ENCODE assay signal across 2 cellular contexts in the genomic region with DNA sequence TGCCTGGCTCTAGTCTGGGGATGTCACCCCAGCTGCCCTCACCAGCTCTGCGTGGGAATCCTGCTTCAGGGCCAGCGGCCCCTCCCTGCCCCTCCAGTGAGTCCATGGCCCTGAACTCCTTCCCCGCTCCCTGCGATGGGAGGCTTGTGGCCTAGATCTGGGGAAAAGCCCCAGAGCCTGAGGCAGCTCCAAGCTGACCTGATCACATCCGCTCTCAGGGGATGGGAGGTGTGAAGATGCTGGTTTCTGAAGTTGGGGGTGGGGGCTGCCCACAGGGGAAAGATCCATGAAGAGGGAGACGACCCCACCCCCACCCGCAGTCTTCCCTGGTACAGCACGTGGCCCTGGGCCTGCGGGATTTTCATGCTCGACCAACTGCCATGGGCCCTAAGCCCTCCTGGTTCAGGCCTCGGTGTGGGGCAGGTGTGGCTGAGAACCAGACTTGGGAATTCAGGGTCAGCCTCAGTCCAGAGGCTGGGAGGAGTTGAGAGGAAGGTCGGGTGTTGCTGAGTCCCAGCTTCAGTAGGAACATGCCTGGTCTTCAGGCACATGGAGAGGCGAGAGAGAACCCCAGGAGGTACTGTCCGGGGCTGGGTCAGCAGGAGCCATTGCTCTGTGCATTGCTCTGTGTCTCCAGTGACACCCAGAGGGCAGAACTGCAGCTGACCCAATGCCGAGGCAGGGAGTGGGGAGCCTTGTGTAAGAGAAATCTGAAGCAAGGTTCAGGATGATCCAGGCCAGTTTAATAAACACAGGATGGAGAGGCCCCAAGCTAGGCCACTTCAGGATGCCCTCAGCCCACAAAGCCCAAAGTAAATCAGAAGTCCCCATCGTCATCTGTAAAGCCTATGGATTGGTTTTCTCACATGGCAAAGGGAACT.
TF ChIP-seq lines count a peak whose summit lies in the region.

No MANE protein-coding gene starts in this region.

TF ChIP-seq in GM12878, 131 proteins besides CTCF, POLR2A, EP300 and RAD21:
- TF ChIP-seq TARDBP (IDR thresholded peaks at IDR 0.05; ENCODE audit: borderline replicate concordance) = no peak
- TF ChIP-seq SMC3 (IDR thresholded peaks at IDR 0.05; ENCODE audit: borderline replicate concordance, low read length) = peak; percentile 24; the same call in 1 of the 2 replicates
- TF ChIP-seq YY1 (IDR thresholded peaks at IDR 0.05; ENCODE audit: low read depth, low read length) = peak; percentile 67; the same call in 1 of the 2 replicates
- TF ChIP-seq JUND (IDR thresholded peaks at IDR 0.05; ENCODE audit: low read depth, low read length) = no peak
- TF ChIP-seq ZBTB11 (CRISPR knock-in tag; IDR thresholded peaks at IDR 0.05) = no peak

TF ChIP-seq in HepG2, 621 proteins besides CTCF, POLR2A, EP300 and RAD21:
- TF ChIP-seq ZNF333 (CRISPR knock-in tag; IDR thresholded peaks at IDR 0.05; ENCODE audit: borderline replicate concordance) (no peak), DPF2 (CRISPR knock-in tag; IDR thresholded peaks at IDR 0.05; ENCODE audit: borderline replicate concordance, low read depth) (no peak), ZNF230 (CRISPR knock-in tag; IDR thresholded peaks at IDR 0.05) (0 out of 2 replicates have a peak, but pooled peaks have one; percentile 40), STAG1 (CRISPR knock-in tag; IDR thresholded peaks at IDR 0.05) (peak; percentile 75), ZNF616 (CRISPR knock-in tag; IDR thresholded peaks at IDR 0.05; ENCODE audit: low read depth) (no peak), DDIT3 (CRISPR knock-in tag; IDR thresholded peaks at IDR 0.05) (no peak), ZNF776 (CRISPR knock-in tag; IDR thresholded peaks at IDR 0.05) (no peak), ZNF839 (CRISPR knock-in tag; IDR thresholded peaks at IDR 0.05; ENCODE audit: borderline replicate concordance) (no peak), EZH2 (conservative IDR thresholded peaks at IDR 0.05; ENCODE audit: low read depth, low read length) (no peak), SMC3 (IDR thresholded peaks at IDR 0.05; ENCODE audit: low read length) (0 out of 2 replicates have a peak, but pooled peaks have one; percentile 19), ZNF558 (CRISPR knock-in tag; IDR thresholded peaks at IDR 0.05; ENCODE audit: borderline replicate concordance) (no peak), ZKSCAN8 (CRISPR knock-in tag; IDR thresholded peaks at IDR 0.05; ENCODE audit: borderline replicate concordance) (no peak), ZBTB44 (CRISPR knock-in tag; IDR thresholded peaks at IDR 0.05) (no peak), BRCA1 (CRISPR knock-in tag; IDR thresholded peaks at IDR 0.05) (no peak), SNAPC2 (CRISPR knock-in tag; IDR thresholded peaks at IDR 0.05) (no peak)
- TF ChIP-seq, protein P1, sequence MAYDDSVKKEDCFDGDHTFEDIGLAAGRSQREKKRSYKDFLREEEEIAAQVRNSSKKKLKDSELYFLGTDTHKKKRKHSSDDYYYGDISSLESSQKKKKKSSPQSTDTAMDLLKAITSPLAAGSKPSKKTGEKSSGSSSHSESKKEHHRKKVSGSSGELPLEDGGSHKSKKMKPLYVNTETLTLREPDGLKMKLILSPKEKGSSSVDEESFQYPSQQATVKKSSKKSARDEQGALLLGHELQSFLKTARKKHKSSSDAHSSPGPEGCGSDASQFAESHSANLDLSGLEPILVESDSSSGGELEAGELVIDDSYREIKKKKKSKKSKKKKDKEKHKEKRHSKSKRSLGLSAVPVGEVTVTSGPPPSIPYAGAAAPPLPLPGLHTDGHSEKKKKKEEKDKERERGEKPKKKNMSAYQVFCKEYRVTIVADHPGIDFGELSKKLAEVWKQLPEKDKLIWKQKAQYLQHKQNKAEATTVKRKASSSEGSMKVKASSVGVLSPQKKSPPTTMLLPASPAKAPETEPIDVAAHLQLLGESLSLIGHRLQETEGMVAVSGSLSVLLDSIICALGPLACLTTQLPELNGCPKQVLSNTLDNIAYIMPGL (CRISPR knock-in tag; IDR thresholded peaks at IDR 0.05; ENCODE audit: borderline replicate concordance in 1 of 2, low read depth in 1 of 2) = 0 out of 4 replicates have a peak, but pooled peaks of 1 of the 2 experiments have one; percentile 27
